In genomic region chr17:48804936-48805411, GRCh38 we compare ENCODE assay signal across 1 cellular context.
TF ChIP-seq lines count a peak whose summit lies in the region.

No MANE protein-coding gene starts in this region.

TF ChIP-seq in liver, 16 proteins besides CTCF, POLR2A, EP300 and RAD21 (continued from another document):
- TF ChIP-seq MAX (IDR thresholded peaks at IDR 0.05) (no peak), FOXA1 (IDR thresholded peaks at IDR 0.05) (no peak), NR2F2 (IDR thresholded peaks at IDR 0.05) (no peak), SP1 (IDR thresholded peaks at IDR 0.05) (no peak)
